In genomic region chr1:210250998-210251679, GRCh38 we compare ENCODE assay signal across 2 cellular contexts.
TF ChIP-seq lines count a peak whose summit lies in the region.

No MANE protein-coding gene starts in this region.

TF ChIP-seq in HCT116, 20 proteins besides CTCF, POLR2A, EP300 and RAD21 (continued from another document):
- TF ChIP-seq CBX3 (IDR thresholded peaks at IDR 0.05; ENCODE audit: low read depth), result no peak

TF ChIP-seq in GM12878, 131 proteins besides CTCF, POLR2A, EP300 and RAD21 (continued from another document):
- peak; percentile 52; a peak in 3 of 4 replicates for TF ChIP-seq BHLHE40 (IDR thresholded peaks at IDR 0.05; ENCODE audit: borderline replicate concordance in 1 of 2, low read depth in 2 of 2, low read length in 1 of 2)
- no peak for TF ChIP-seq GATAD2B (conservative IDR thresholded peaks at IDR 0.05; ENCODE audit: low read depth)
- no peak for TF ChIP-seq ZNF622 (IDR thresholded peaks at IDR 0.05)
- TF ChIP-seq IKZF1 (conservative IDR thresholded peaks at IDR 0.05), result no peak
- no peak for TF ChIP-seq ZBTB4 (CRISPR knock-in tag; IDR thresholded peaks at IDR 0.05)
- no peak for TF ChIP-seq MEF2A (IDR thresholded peaks at IDR 0.05; ENCODE audit: insufficient read depth, low read depth, low read length)
- TF ChIP-seq SREBF1 (IDR thresholded peaks at IDR 0.05; ENCODE audit: low read length), result no peak
- no peak for TF ChIP-seq E2F4 (IDR thresholded peaks at IDR 0.05; ENCODE audit: low read depth, low read length)
- no peak for TF ChIP-seq SPI1 (IDR thresholded peaks at IDR 0.05; ENCODE audit: borderline replicate concordance, insufficient read depth, low read depth, low read length)
- no peak for TF ChIP-seq CBX3 (IDR thresholded peaks at IDR 0.05; ENCODE audit: borderline replicate concordance, low read depth)
- no peak for TF ChIP-seq BRCA1 (IDR thresholded peaks at IDR 0.05; ENCODE audit: low read depth, low read length)
- TF ChIP-seq RFX5 (IDR thresholded peaks at IDR 0.05; ENCODE audit: low read depth, low read length), result no peak
- peak; percentile 51; the same call in 1 of the 2 replicates for TF ChIP-seq RELB (IDR thresholded peaks at IDR 0.05; ENCODE audit: low read depth)
- 0 out of 2 replicates have a peak, but pooled peaks have one; percentile 41 for TF ChIP-seq ZNF384 (IDR thresholded peaks at IDR 0.05; ENCODE audit: borderline replicate concordance, low read depth, low read length)
- peak; percentile 74 for TF ChIP-seq SUZ12 (IDR thresholded peaks at IDR 0.05; ENCODE audit: unreplicated experiment)
- no peak for TF ChIP-seq PRDM15 (CRISPR knock-in tag; IDR thresholded peaks at IDR 0.05)
- TF ChIP-seq GABPA (IDR thresholded peaks at IDR 0.05; ENCODE audit: low read depth), result no peak
